ENCODE assay signal across 17 cellular contexts in the genomic region with DNA sequence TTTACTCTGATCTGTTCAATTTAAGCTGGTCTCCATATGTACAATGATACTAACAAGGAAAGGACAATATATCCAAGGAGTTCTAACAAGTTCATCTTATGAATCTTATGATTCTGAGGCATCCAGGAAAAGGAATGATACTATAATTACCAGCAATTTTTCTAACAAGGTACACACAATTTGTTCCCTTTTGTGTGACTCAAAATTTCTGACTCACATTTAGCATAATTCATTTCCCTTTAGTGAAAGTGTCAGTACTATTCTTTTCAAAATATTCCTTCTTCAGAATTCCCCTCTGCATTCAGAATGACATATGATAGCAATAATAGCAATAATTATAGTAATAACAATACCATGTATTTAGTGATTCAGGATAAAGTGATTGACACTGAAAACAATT.
DNase-seq lines count a peak whose midpoint lies in the region; ATAC-seq and TF ChIP-seq lines count a peak whose summit lies in the region.
"Had no signal": no experiment of that assay in that cellular context is flagged by ENCODE, and none has a peak within 500 bp of the region (broad histone marks: within the 10 kb centered on the region; RNA-seq: fewer than 3 reads in every experiment).

No MANE protein-coding gene starts in this region.

- H3K4me2 ChIP-seq in GM23338 (no peak overlapping the region), osteoblast (ENCODE audit: insufficient read depth, low read length) (no peak overlapping the region)

- no peaks in the 10 kb centered on the region for H3K9me3 ChIP-seq in osteoblast (ENCODE audit: low read depth, low read length)
- H3K9me3 ChIP-seq: BE2C had no signal

- H2AFZ ChIP-seq in GM23338 (peak overlapping the region; percentile 33; the same call in 1 of the 2 replicates), osteoblast (ENCODE audit: low read length) (peak overlapping the region; percentile 52)
- H2AFZ ChIP-seq: GM23248 had no signal

- H3F3A ChIP-seq in GM23338 (replicated peaks; ENCODE audit: low read depth) = no peaks in the 10 kb centered on the region

- no peaks in the 10 kb centered on the region for H4K20me1 ChIP-seq in GM23338 (replicated peaks; ENCODE audit: insufficient read depth)
- no peaks in the 10 kb centered on the region for H4K20me1 ChIP-seq in osteoblast (ENCODE audit: insufficient read depth, low read length)

- no peak for ATAC-seq in GM23338
- no peak for ATAC-seq in HG03354 (IDR thresholded peaks at IDR 0.05; ENCODE audit: poor library complexity, severe bottlenecking, unreplicated experiment)
- no peak for ATAC-seq in HG03139 (IDR thresholded peaks at IDR 0.05; ENCODE audit: unreplicated experiment)

- H3K27me3 ChIP-seq in GM23338 (ENCODE audit: insufficient read depth) = no peaks in the 10 kb centered on the region
- H3K27me3 ChIP-seq in osteoblast (ENCODE audit: insufficient read depth, low read length) = no peaks in the 10 kb centered on the region
- H3K27me3 ChIP-seq: BE2C had no signal

- H3K36me3 Mint-ChIP-seq in GM23338 (ENCODE audit: low read depth) = no peaks in the 10 kb centered on the region

- no peaks in the 10 kb centered on the region for H3K79me2 ChIP-seq in GM23338 (replicated peaks; ENCODE audit: insufficient read depth)
- no peaks in the 10 kb centered on the region for H3K79me2 ChIP-seq in osteoblast (ENCODE audit: insufficient read depth, low read length)

- H3K4me1 Mint-ChIP-seq in GM23338 = peaks cover 3% of the 10 kb centered on the region; the same call in 1 of the 3 replicates

- H3K9me3 Mint-ChIP-seq in GM23338 = no peaks in the 10 kb centered on the region

- DNase-seq in GM23338 (ENCODE audit: low spot score) = no peak
- peak; percentile 62 for DNase-seq in NCI-H69 (lab: John Stamatoyannopoulos, UW)
- peak; percentile 9 for DNase-seq in epithelial cell of esophagus (ENCODE audit: low read depth)
- no peak for DNase-seq in osteoblast (ENCODE audit: insufficient read length, low spot score, missing footprints)
- DNase-seq in caudate nucleus (lab: John Stamatoyannopoulos, UW) = no peak
- DNase-seq: ACHN; BE2C; C1 segment of cervical spinal cord; CD4-positive, alpha-beta T cell; DMS153; DMS79; GDM1; GM23248; HCEC 1CT; IMR-90 had no signal

- no peaks in the 10 kb centered on the region for H3K4me1 ChIP-seq in GM23338 (ENCODE audit: insufficient read depth)
- no peaks in the 10 kb centered on the region for H3K4me1 ChIP-seq in osteoblast (ENCODE audit: insufficient read depth, low read length)
- H3K4me1 ChIP-seq: BE2C had no signal

- H3K27ac Mint-ChIP-seq in GM23338 = no peak overlapping the region; the same call in 1 of the 2 replicates
- H3K27ac Mint-ChIP-seq: CD4-positive, alpha-beta T cell had no signal

- H3K4me3 ChIP-seq in GM23338 (no peak overlapping the region), epithelial cell of esophagus (ENCODE audit: low read length) (no peak overlapping the region), osteoblast (ENCODE audit: insufficient read depth, low read length) (no peak overlapping the region)
- H3K4me3 ChIP-seq: GM23248 had no signal

- TF ChIP-seq CTCF in GM23338 (conservative IDR thresholded peaks at IDR 0.05; ENCODE audit: low read depth in 2 of 2) = no peak
- no peak for TF ChIP-seq CTCF in epithelial cell of esophagus (IDR thresholded peaks at IDR 0.05; ENCODE audit: insufficient read depth, low read depth, low read length, missing control alignments)
- no peak for TF ChIP-seq CTCF in osteoblast (IDR thresholded peaks at IDR 0.05; ENCODE audit: extremely low read depth, low read depth, low read length)

- no peak overlapping the region for H3K4me3 Mint-ChIP-seq in GM23338
- H3K4me3 Mint-ChIP-seq: CD4-positive, alpha-beta T cell had no signal

- H3K27me3 Mint-ChIP-seq in GM23338 (ENCODE audit: insufficient read depth, low read depth, poor library complexity) = no peaks in the 10 kb centered on the region
- H3K27me3 Mint-ChIP-seq: CD4-positive, alpha-beta T cell had no signal

- H3K36me3 ChIP-seq in GM23338 (ENCODE audit: insufficient read depth) (no peaks in the 10 kb centered on the region), osteoblast (ENCODE audit: insufficient read depth, low read length) (no peaks in the 10 kb centered on the region)
- H3K36me3 ChIP-seq: BE2C had no signal

- H3K9me2 ChIP-seq in GM23338 (ENCODE audit: insufficient read depth) = no peaks in the 10 kb centered on the region

- H3K27ac ChIP-seq in GM23338 (ENCODE audit: low read depth) (no peak overlapping the region), osteoblast (ENCODE audit: low read depth, low read length) (no peak overlapping the region), caudate nucleus (ENCODE audit: low read depth, low read length) (no peak overlapping the region)
- H3K27ac ChIP-seq: GM23248 had no signal

TF ChIP-seq in GM23338, 12 proteins besides CTCF, POLR2A, EP300 and RAD21:
- TF ChIP-seq EZH2 (IDR thresholded peaks at IDR 0.05; ENCODE audit: low read depth, unreplicated experiment) (no peak), JUNB (IDR thresholded peaks at IDR 0.05; ENCODE audit: unreplicated experiment) (no peak), ZNF331 (CRISPR knock-in tag; IDR thresholded peaks at IDR 0.05; ENCODE audit: low read depth) (no peak)
- TF ChIP-seq, protein P1, sequence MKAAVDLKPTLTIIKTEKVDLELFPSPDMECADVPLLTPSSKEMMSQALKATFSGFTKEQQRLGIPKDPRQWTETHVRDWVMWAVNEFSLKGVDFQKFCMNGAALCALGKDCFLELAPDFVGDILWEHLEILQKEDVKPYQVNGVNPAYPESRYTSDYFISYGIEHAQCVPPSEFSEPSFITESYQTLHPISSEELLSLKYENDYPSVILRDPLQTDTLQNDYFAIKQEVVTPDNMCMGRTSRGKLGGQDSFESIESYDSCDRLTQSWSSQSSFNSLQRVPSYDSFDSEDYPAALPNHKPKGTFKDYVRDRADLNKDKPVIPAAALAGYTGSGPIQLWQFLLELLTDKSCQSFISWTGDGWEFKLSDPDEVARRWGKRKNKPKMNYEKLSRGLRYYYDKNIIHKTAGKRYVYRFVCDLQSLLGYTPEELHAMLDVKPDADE (IDR thresholded peaks at IDR 0.05) = no peak
- TF ChIP-seq, protein P2, sequence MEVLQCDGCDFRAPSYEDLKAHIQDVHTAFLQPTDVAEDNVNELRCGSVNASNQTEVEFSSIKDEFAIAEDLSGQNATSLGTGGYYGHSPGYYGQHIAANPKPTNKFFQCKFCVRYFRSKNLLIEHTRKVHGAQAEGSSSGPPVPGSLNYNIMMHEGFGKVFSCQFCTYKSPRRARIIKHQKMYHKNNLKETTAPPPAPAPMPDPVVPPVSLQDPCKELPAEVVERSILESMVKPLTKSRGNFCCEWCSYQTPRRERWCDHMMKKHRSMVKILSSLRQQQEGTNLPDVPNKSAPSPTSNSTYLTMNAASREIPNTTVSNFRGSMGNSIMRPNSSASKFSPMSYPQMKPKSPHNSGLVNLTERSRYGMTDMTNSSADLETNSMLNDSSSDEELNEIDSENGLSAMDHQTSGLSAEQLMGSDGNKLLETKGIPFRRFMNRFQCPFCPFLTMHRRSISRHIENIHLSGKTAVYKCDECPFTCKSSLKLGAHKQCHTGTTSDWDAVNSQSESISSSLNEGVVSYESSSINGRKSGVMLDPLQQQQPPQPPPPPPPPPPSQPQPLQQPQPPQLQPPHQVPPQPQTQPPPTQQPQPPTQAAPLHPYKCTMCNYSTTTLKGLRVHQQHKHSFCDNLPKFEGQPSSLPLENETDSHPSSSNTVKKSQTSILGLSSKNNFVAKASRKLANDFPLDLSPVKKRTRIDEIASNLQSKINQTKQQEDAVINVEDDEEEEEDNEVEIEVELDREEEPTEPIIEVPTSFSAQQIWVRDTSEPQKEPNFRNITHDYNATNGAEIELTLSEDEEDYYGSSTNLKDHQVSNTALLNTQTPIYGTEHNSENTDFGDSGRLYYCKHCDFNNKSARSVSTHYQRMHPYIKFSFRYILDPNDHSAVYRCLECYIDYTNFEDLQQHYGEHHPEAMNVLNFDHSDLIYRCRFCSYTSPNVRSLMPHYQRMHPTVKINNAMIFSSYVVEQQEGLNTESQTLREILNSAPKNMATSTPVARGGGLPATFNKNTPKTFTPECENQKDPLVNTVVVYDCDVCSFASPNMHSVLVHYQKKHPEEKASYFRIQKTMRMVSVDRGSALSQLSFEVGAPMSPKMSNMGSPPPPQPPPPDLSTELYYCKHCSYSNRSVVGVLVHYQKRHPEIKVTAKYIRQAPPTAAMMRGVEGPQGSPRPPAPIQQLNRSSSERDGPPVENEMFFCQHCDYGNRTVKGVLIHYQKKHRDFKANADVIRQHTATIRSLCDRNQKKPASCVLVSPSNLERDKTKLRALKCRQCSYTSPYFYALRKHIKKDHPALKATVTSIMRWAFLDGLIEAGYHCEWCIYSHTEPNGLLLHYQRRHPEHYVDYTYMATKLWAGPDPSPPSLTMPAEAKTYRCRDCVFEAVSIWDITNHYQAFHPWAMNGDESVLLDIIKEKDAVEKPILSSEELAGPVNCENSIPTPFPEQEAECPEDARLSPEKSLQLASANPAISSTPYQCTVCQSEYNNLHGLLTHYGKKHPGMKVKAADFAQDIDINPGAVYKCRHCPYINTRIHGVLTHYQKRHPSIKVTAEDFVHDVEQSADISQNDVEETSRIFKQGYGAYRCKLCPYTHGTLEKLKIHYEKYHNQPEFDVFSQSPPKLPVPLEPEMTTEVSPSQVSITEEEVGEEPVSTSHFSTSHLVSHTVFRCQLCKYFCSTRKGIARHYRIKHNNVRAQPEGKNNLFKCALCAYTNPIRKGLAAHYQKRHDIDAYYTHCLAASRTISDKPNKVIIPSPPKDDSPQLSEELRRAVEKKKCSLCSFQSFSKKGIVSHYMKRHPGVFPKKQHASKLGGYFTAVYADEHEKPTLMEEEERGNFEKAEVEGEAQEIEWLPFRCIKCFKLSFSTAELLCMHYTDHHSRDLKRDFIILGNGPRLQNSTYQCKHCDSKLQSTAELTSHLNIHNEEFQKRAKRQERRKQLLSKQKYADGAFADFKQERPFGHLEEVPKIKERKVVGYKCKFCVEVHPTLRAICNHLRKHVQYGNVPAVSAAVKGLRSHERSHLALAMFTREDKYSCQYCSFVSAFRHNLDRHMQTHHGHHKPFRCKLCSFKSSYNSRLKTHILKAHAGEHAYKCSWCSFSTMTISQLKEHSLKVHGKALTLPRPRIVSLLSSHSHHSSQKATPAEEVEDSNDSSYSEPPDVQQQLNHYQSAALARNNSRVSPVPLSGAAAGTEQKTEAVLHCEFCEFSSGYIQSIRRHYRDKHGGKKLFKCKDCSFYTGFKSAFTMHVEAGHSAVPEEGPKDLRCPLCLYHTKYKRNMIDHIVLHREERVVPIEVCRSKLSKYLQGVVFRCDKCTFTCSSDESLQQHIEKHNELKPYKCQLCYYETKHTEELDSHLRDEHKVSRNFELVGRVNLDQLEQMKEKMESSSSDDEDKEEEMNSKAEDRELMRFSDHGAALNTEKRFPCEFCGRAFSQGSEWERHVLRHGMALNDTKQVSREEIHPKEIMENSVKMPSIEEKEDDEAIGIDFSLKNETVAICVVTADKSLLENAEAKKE (CRISPR knock-in tag; IDR thresholded peaks at IDR 0.05) = no peak

Comparison
In these comparisons a context has a peak if more than half of its experiments do, and no peak if none do; other contexts are left out.
1. DNase-seq: peak in NCI-H69 (single experiment) and epithelial cell of esophagus (single experiment); none in GM23338 (single experiment), osteoblast (single experiment) and caudate nucleus (0 of 61).